Comparison of ENCODE assay signal across 17 cellular contexts in genomic region chr3:135017494-135017893, GRCh38.
DNase-seq lines count a peak whose midpoint lies in the region; TF ChIP-seq lines count a peak whose summit lies in the region.
"Had no signal": no experiment of that assay in that cellular context is flagged by ENCODE, and none has a peak within 500 bp of the region (broad histone marks: within the 10 kb centered on the region; RNA-seq: fewer than 3 reads in every experiment).

No MANE protein-coding gene starts in this region.

- no peaks in the 10 kb centered on the region for H3K36me3 ChIP-seq in suprapubic skin
- H3K36me3 ChIP-seq: gastrocnemius medialis had no signal

- no peaks in the 10 kb centered on the region for H3K4me1 ChIP-seq in suprapubic skin

- no peak for TF ChIP-seq POLR2A in suprapubic skin (IDR thresholded peaks at IDR 0.05)

- H3K27me3 ChIP-seq in suprapubic skin = no peaks in the 10 kb centered on the region
- H3K27me3 ChIP-seq: gastrocnemius medialis had no signal

- TF ChIP-seq EP300 in suprapubic skin (IDR thresholded peaks at IDR 0.05) = no peak

- H3K4me3 ChIP-seq in suprapubic skin = no peak overlapping the region
- H3K4me3 ChIP-seq: gastrocnemius medialis had no signal

- H3K9me3 ChIP-seq in suprapubic skin = no peaks in the 10 kb centered on the region
- H3K9me3 ChIP-seq: gastrocnemius medialis had no signal

- no peak for TF ChIP-seq CTCF in suprapubic skin (IDR thresholded peaks at IDR 0.05)

- H3K27ac ChIP-seq in suprapubic skin = no peak overlapping the region
- H3K27ac ChIP-seq: C4-2B, gastrocnemius medialis had no signal

- DNase-seq in COR-L47 (lab: John Stamatoyannopoulos, UW) = peak; percentile 57
- DNase-seq in NCI-H1105 (lab: John Stamatoyannopoulos, UW) = peak; percentile 84
- DNase-seq in NCI-H2196 treated with DMSO at 0.1 percent for 48 hours (lab: John Stamatoyannopoulos, UW; ENCODE audit: unreplicated experiment) = peak; percentile 78
- peak; percentile 71 for DNase-seq in left kidney (ENCODE audit: low read depth, low spot score)
- DNase-seq in suprapubic skin (ENCODE audit: low spot score in 2 of 2) = no peak
- DNase-seq in activated CD4-positive, alpha-beta T cell treated with anti-CD3 and anti-CD28 coated beads for 1 hour = no peak
- DNase-seq in central memory CD4-positive, alpha-beta T cell = no peak
- no peak for DNase-seq in germinal center (ENCODE audit: low spot score)
- DNase-seq: cerebellar nuclear complex; effector CD4-positive, alpha-beta T cell; gastrocnemius medialis; H9; Karpas-422; NCI-H1694; NCI-H526; Right ventricle myocardium superior had no signal

- WGBS in suprapubic skin = 92% methylated on average over 4 of the region's 4 CpGs

Comparison
In these comparisons a context has a peak if more than half of its experiments do, and no peak if none do; other contexts are left out.
1. DNase-seq: peak in COR-L47 (single experiment), NCI-H1105 (single experiment), NCI-H2196 treated with DMSO at 0.1 percent for 48 hours (single experiment) and left kidney (single experiment); none in suprapubic skin (0 of 2), activated CD4-positive, alpha-beta T cell treated with anti-CD3 and anti-CD28 coated beads for 1 hour (single experiment), central memory CD4-positive, alpha-beta T cell (single experiment) and germinal center (single experiment).